18 cellular contexts compared by ENCODE assay signal in genomic region chr9:30723656-30724055, GRCh38.
DNase-seq lines count a peak whose midpoint lies in the region; ATAC-seq and TF ChIP-seq lines count a peak whose summit lies in the region.
"Had no signal": no experiment of that assay in that cellular context is flagged by ENCODE, and none has a peak within 500 bp of the region (broad histone marks: within the 10 kb centered on the region; RNA-seq: fewer than 3 reads in every experiment).

No MANE protein-coding gene starts in this region.

- TF ChIP-seq CTCF in epithelial cell of esophagus (IDR thresholded peaks at IDR 0.05; ENCODE audit: insufficient read depth, low read depth, low read length, missing control alignments): no peak

- H3K27me3 ChIP-seq in H7 (ENCODE audit: control insufficient read depth, insufficient read depth, low read length): no peaks in the 10 kb centered on the region

- DNase-seq in HK-2 (ENCODE audit: unreplicated experiment): peak; percentile 2
- DNase-seq in amniotic epithelial cell (ENCODE audit: low read depth): peak; percentile 29
- peak; percentile 20 for DNase-seq in epithelial cell of esophagus (ENCODE audit: low read depth)
- DNase-seq in non-pigmented ciliary epithelial cell (ENCODE audit: low read depth): peak; percentile 35
- DNase-seq in H7: no peak
- DNase-seq in ecto neural progenitor cell (ENCODE audit: low spot score): no peak
- DNase-seq: C1 segment of cervical spinal cord, KG1, NCI-H1417, NCI-H187, NCI-H2227 treated with DMSO at 0.1 percent for 48 hours, NCI-H524, NCI-H82, RPMI8226, SIG-M5 had no signal

- H3K36me3 ChIP-seq in H7 (replicated peaks; ENCODE audit: control insufficient read depth, insufficient read depth, low read length): no peaks in the 10 kb centered on the region

- H3K4me3 ChIP-seq in epithelial cell of esophagus (ENCODE audit: low read length): no peak overlapping the region
- H3K4me3 ChIP-seq in H7 (ENCODE audit: insufficient read depth, low read depth, low read length): no peak overlapping the region
- H3K4me3 ChIP-seq: GM23338 had no signal

- ATAC-seq in GM21528 (IDR thresholded peaks at IDR 0.05; ENCODE audit: low FRiP score, unreplicated experiment) (no peak), GM19023 (IDR thresholded peaks at IDR 0.05; ENCODE audit: unreplicated experiment) (no peak)
- ATAC-seq: GM23338 had no signal

Comparison
In these comparisons a context has a peak if more than half of its experiments do, and no peak if none do; other contexts are left out.
1. DNase-seq: peak in HK-2 (single experiment), amniotic epithelial cell (single experiment), epithelial cell of esophagus (single experiment) and non-pigmented ciliary epithelial cell (single experiment); none in H7 (single experiment) and ecto neural progenitor cell (single experiment).